1 cellular context compared by ENCODE assay signal in the genomic region with DNA sequence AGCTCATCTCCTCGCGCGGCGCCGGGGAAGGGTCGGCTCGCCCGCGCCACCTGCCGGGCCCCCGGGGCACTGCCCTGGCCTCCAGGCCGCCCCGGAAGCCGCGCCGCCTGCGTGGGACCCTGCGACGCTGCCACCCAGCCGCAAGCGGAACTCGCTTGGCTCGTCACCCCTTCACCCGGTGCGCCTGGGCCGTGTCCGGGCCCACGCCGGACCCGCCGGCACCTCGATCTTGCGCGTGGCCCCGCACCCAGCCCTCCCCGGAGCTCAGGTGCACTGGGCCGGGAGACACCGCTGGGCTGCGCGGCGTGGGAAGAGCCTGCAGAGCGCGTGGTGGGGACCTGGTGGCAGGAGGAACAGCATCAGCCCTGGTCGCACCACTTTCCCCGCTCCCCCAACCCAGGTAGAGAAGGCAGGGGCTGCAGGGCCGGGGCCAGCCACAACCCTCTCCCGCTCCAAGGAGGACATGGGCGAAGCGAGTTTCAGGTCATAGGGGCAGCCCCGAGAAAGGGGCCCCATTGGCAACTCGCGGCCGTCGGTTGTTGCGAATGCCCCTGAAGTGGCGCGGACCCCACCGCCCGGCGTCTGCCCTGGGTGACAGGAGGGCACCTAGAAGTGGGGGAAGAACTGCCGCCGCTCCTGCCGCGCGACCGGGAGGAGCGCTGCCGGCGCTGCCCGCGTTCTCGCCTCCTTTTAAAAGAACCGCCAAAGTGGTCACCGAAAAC.
TF ChIP-seq lines count a peak whose summit lies in the region.

No MANE protein-coding gene starts in this region.

TF ChIP-seq in H1, 55 proteins besides CTCF, POLR2A, EP300 and RAD21:
- TF ChIP-seq SRF (IDR thresholded peaks at IDR 0.05; ENCODE audit: low read depth, low read length): peak; percentile 81
- TF ChIP-seq JUN (IDR thresholded peaks at IDR 0.05; ENCODE audit: low read depth, low read length): no peak
- TF ChIP-seq CREB1 (IDR thresholded peaks at IDR 0.05): peak; percentile 94
- TF ChIP-seq GTF2F1 (IDR thresholded peaks at IDR 0.05; ENCODE audit: borderline replicate concordance, low read depth, low read length): no peak
- TF ChIP-seq BACH1 (IDR thresholded peaks at IDR 0.05; ENCODE audit: low read length): peak; percentile 46; the same call in 1 of the 2 replicates
- TF ChIP-seq KDM4A (IDR thresholded peaks at IDR 0.05; ENCODE audit: low read depth, low read length, severe bottlenecking): peak; percentile 94
- peak in 1 of 2 experiments; percentile 60; a peak in 2 of 4 replicates for TF ChIP-seq SIN3A (conservative IDR thresholded peaks at IDR 0.05 in 1 of 2, IDR thresholded peaks at IDR 0.05 in 1 of 2; ENCODE audit: low read depth in 1 of 2, low read length in 2 of 2)
- TF ChIP-seq HDAC2 (IDR thresholded peaks at IDR 0.05; ENCODE audit: borderline replicate concordance in 1 of 2, low read depth in 2 of 2, low read length in 2 of 2): no peak
- TF ChIP-seq RBBP5 (IDR thresholded peaks at IDR 0.05; ENCODE audit: borderline replicate concordance, low read depth, low read length): peak; percentile 60; the same call in 1 of the 2 replicates
- TF ChIP-seq, protein P1, sequence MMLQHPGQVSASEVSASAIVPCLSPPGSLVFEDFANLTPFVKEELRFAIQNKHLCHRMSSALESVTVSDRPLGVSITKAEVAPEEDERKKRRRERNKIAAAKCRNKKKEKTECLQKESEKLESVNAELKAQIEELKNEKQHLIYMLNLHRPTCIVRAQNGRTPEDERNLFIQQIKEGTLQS (IDR thresholded peaks at IDR 0.05; ENCODE audit: insufficient read depth, low read depth, low read length): peak; percentile 88; the same call in 1 of the 2 replicates
- 0 out of 2 replicates have a peak, but pooled peaks have one; percentile 7 for TF ChIP-seq E2F6 (IDR thresholded peaks at IDR 0.05)
- TF ChIP-seq MAX (IDR thresholded peaks at IDR 0.05): 0 out of 2 replicates have a peak, but pooled peaks have one; percentile 9
- no peak for TF ChIP-seq MAFK (IDR thresholded peaks at IDR 0.05; ENCODE audit: low read depth, low read length)
- TF ChIP-seq PHF8 (conservative IDR thresholded peaks at IDR 0.05; ENCODE audit: low read depth, low read length): peak; percentile 31; the same call in 1 of the 2 replicates
